In genomic region chr2:40190457-40190856, GRCh38 we compare ENCODE assay signal across 20 cellular contexts.
"Had no signal": no experiment of that assay in that cellular context is flagged by ENCODE, and none has a peak within 500 bp of the region (broad histone marks: within the 10 kb centered on the region; RNA-seq: fewer than 3 reads in every experiment).

No MANE protein-coding gene starts in this region.

- H3K4me1 ChIP-seq: SJCRH30 had no signal

- H3K27me3 ChIP-seq: SJCRH30 had no signal

- DNase-seq: KBM-7, MV-4-11, NCI-H1092, NCI-H1105 treated with DMSO at 0.1 percent for 48 hours, NCI-H1417 treated with DMSO at 0.1 percent for 48 hours, NCI-H146, NCI-H1694 treated with DMSO at 0.1 percent for 48 hours, NCI-H1930, NCI-H2081, NCI-H2107, NCI-H2227 treated with DMSO at 0.1 percent for 48 hours, NCI-H524, NCI-H526 treated with DMSO at 0.1 percent for 48 hours, NCI-H774, SHP77 treated with DMSO at 0.1 percent for 48 hours, SJCRH30, T-helper 1 cell had no signal

- H3K27ac ChIP-seq: RWPE1, SJCRH30 had no signal

- H3K9me3 ChIP-seq: SJCRH30 had no signal

- ATAC-seq: Panc1, SK-N-SH treated with all-trans-retinoic acid at 6 μM for 48 hours had no signal

- H3K4me3 ChIP-seq: SJCRH30 had no signal

- H3K36me3 ChIP-seq: SJCRH30 had no signal
